In the genomic region with DNA sequence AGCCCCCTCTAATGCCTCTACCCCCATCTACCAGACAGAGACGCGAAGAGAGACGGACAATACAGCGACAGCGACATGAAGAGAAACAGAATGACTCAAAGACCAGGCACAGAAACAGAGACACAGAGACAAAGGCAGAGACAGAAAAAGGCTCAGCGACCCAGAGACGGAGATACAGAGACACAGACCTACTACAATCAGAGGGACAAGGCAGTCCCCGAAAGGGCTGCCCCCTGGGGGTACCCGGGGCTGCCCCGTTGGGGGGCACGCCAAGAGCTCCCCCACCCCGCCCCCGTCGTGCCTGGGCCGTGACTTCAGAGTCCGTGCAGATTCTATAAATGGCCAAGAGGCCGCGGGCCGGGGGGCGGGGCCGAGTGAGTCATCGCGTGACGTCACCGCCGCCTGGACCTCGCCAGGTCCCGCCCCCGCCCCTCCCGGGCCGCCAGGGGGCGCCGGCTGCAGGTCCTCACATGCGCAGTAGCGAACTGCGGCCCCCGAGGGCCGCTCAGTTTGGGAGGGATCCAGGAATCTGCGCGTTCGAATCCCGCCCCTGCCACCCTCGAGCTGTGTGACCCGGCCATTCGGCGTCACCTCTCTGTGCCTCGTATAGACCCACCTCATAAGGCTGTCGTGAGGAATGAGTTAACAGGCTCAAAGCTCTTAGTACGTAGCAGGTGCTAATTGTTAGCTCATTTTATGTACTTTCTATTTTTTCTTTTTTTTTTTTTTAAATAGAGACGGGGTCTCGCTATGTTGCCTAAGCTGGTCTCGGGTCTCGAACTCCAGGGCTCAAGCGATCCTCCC, we compare ENCODE assay signal across 8 cellular contexts. TPM values are rescaled to one million over a fixed set of nuclear protein-coding genes. Genes with fewer than 3 reads are reported as not detected.
DNase-seq lines count a peak whose midpoint lies in the region; ATAC-seq and TF ChIP-seq lines count a peak whose summit lies in the region.

No MANE protein-coding gene starts in this region.

- peak; percentile 93 for DNase-seq in COLO829 (ENCODE audit: low spot score)
- DNase-seq in NCI-H1105 treated with DMSO at 0.1 percent for 48 hours (lab: John Stamatoyannopoulos, UW), result peak; percentile 61
- DNase-seq in T-helper 9 cell, result peak; percentile 82
- DNase-seq in ascending aorta (ENCODE audit: low spot score in 2 of 2), result peak; percentile 78 to 96
- peak; percentile 95 for DNase-seq in hepatocyte (ENCODE audit: low spot score)
- DNase-seq in renal cortical epithelial cell (ENCODE audit: low read depth), result peak; percentile 44
- DNase-seq in vagina (ENCODE audit: extremely low spot score in 2 of 2), result no peak

- peak; percentile 68 for ATAC-seq in GM21619 (IDR thresholded peaks at IDR 0.05; ENCODE audit: unreplicated experiment)

- peak overlapping the region; percentile 78 for H3K4me2 ChIP-seq in hepatocyte

- H3K9me3 ChIP-seq in ascending aorta (no peaks in the 10 kb centered on the region), hepatocyte (ENCODE audit: low read depth) (no peaks in the 10 kb centered on the region), vagina (no peaks in the 10 kb centered on the region)

- 19% methylated on average over 34 of the region's 54 CpGs for WGBS in hepatocyte (ENCODE audit: low lambda C conversion rate, missing lambda C conversion rate)

- H3K4me1 ChIP-seq in ascending aorta (peaks cover 7 to 20% of the 10 kb centered on the region in 2 donors), hepatocyte (ENCODE audit: insufficient read depth) (peaks cover 17% of the 10 kb centered on the region), vagina (peaks cover 39% of the 10 kb centered on the region)

- H3K36me3 ChIP-seq in ascending aorta (peaks cover 0 to 2% of the 10 kb centered on the region in 2 donors), hepatocyte (replicated peaks; ENCODE audit: insufficient read depth, low read depth) (no peaks in the 10 kb centered on the region), vagina (no peaks in the 10 kb centered on the region)

- H3K9me2 ChIP-seq in hepatocyte (replicated peaks; ENCODE audit: insufficient read depth), result no peaks in the 10 kb centered on the region

- H3K27me3 ChIP-seq in ascending aorta (no peaks in the 10 kb centered on the region), hepatocyte (no peaks in the 10 kb centered on the region), vagina (no peaks in the 10 kb centered on the region)

- TF ChIP-seq CTCF in ascending aorta (IDR thresholded peaks at IDR 0.05), result peak; percentile 91 to 98 (median 93)
- TF ChIP-seq CTCF in hepatocyte (IDR thresholded peaks at IDR 0.05; ENCODE audit: poor library complexity), result peak; percentile 89
- peak; percentile 55 to 84 (median 64) for TF ChIP-seq CTCF in vagina (IDR thresholded peaks at IDR 0.05)

- H3K4me3 ChIP-seq in ascending aorta, result peak overlapping the region; percentile 37 to 55
- peak overlapping the region; percentile 11 for H3K4me3 ChIP-seq in hepatocyte
- H3K4me3 ChIP-seq in vagina, result peak overlapping the region; percentile 25 to 42

- peak in 1 of 2 donors; percentile 21 for TF ChIP-seq POLR2A in vagina (IDR thresholded peaks at IDR 0.05)

- no peaks in the 10 kb centered on the region for H4K20me1 ChIP-seq in hepatocyte (ENCODE audit: insufficient read depth, poor library complexity, severe bottlenecking)

- H3K27ac ChIP-seq in ascending aorta (peak overlapping the region; percentile 95 to 97), hepatocyte (peak overlapping the region; percentile 74), vagina (peak overlapping the region; percentile 94)

- no peaks in the 10 kb centered on the region for H3K79me2 ChIP-seq in hepatocyte

- H2AFZ ChIP-seq in hepatocyte, result peak overlapping the region; percentile 81

- intact Hi-C loops in ascending aorta (cut with DNase I) (loop anchor here (5.0 to 10.0 kb wide), 3 partner anchors 664 to 1249 kb away; partner anchors contain the start of genes CARM1, MAN2B1 and WDR83), vagina (cut with DNase I) (no loop called here)

RNA-seq across cellular contexts. Expression of gene CNN1, which starts 2.7 kb away (rescaled TPM):
- total RNA-seq in ascending aorta (477 TPM), hepatocyte (12.1 and 20.1 TPM in 2 replicates), renal cortical epithelial cell (2.7 and 10.9 TPM in 2 replicates), vagina (276 TPM)
- polyA plus RNA-seq in hepatocyte, result 12.6 and 12.9 TPM in 2 replicates

RNA-seq across cellular contexts. Expression of gene ECSIT, which starts 7.1 kb away (rescaled TPM):
- total RNA-seq in ascending aorta (27.5 TPM), hepatocyte (32.5 and 36.3 TPM in 2 replicates), renal cortical epithelial cell (18.4 and 23.3 TPM in 2 replicates), vagina (49.6 TPM)
- 23.2 and 26.3 TPM in 2 replicates for polyA plus RNA-seq in hepatocyte

RNA-seq across cellular contexts. Expression of gene ELOF1, which starts 23.0 kb away (rescaled TPM):
- total RNA-seq in ascending aorta (28.9 TPM), hepatocyte (28.1 and 30.3 TPM in 2 replicates), renal cortical epithelial cell (27.6 TPM in 2 replicates), vagina (28.0 TPM)
- polyA plus RNA-seq in hepatocyte, result 72.6 and 81.1 TPM in 2 replicates

RNA-seq across cellular contexts. Expression of gene ZNF653, which starts 30.4 kb away (rescaled TPM):
- total RNA-seq in ascending aorta, result 7.6 TPM
- 8.4 and 9.5 TPM in 2 replicates for total RNA-seq in hepatocyte
- polyA plus RNA-seq in hepatocyte, result 9.6 and 10.2 TPM in 2 replicates
- 3.8 and 7.1 TPM in 2 replicates for total RNA-seq in renal cortical epithelial cell
- total RNA-seq in vagina, result 12.5 TPM

RNA-seq across cellular contexts. Expression of gene ACP5, which starts 41.5 kb away (rescaled TPM):
- total RNA-seq in ascending aorta, result not detected
- 16.6 and 18.1 TPM in 2 replicates for total RNA-seq in hepatocyte
- 6.5 and 7.2 TPM in 2 replicates for polyA plus RNA-seq in hepatocyte
- 0.60 and 3.1 TPM in 2 replicates for total RNA-seq in renal cortical epithelial cell
- total RNA-seq in vagina, result 6.1 TPM

Comparison
In these comparisons a context has a peak if more than half of its experiments do, and no peak if none do; other contexts are left out.
1. DNase-seq: peak in COLO829 (single experiment), NCI-H1105 treated with DMSO at 0.1 percent for 48 hours (single experiment), T-helper 9 cell (single experiment), ascending aorta (2 of 2), hepatocyte (single experiment) and renal cortical epithelial cell (single experiment); none in vagina (0 of 2).
2. RNA of gene CNN1, which starts 2.7 kb away (total RNA-seq): 477 TPM in ascending aorta (single experiment) and 276 TPM in vagina (single experiment); 12.1 to 20.1 TPM in hepatocyte and 2.7 to 10.9 TPM in renal cortical epithelial cell; every median in the first group is over 10 times any median in the second.
3. Peak in every context shown above with its lines, with median percentiles within 50 percentile points of each other: H3K27ac ChIP-seq, H3K4me3 ChIP-seq and CTCF ChIP-seq.